ENCODE assay signal across 10 cellular contexts in the genomic region with DNA sequence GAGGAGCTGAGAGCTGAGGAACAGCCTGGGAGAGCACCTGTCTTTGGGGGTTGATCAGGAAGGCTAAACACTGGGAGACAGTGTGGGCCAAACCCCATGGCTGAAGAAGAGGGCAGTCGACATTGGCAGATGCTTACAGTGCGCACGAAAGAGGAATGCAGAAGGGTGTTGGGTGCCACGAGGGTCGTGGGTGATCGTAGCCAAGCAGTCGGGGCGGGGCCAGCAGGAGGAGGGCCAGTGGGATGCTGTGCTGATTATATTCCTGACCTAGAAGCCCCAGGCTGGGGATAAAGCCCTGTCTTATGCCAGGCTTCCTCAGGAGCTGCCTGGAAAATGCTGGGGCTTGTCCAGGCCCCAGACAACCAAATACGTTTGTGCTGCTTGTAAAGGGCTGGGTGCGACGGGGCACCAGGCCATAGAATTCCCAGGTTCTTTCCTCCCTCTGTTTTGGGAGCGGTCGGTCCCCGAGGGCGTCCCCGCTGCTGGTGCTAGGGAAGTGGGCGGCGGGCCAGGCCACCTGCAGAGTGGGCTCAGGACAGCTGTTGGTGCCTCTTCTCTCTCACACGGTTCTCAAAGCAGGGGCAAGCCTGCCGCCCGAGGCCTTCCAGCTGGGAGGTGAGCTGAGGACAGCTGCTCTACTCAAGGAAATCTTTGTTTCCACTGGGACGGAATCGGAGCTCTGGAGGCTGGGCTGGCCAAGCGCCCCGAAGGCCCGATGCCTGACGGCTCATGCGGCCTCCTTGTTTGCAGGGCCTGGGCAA. TPM values are rescaled to one million over a fixed set of nuclear protein-coding genes. Genes with fewer than 3 reads are reported as not detected.
A peak's percentile ranks its signal among the peaks of the same experiment; 100 is the strongest.
DNase-seq lines count a peak whose midpoint lies in the region; ATAC-seq and TF ChIP-seq lines count a peak whose summit lies in the region.
"Had no signal": no experiment of that assay in that cellular context is flagged by ENCODE, and none has a peak within 500 bp of the region (broad histone marks: within the 10 kb centered on the region; RNA-seq: fewer than 3 reads in every experiment).

No MANE protein-coding gene starts in this region.

- no peaks in the 10 kb centered on the region for H3K9me3 Mint-ChIP-seq in endodermal cell
- no peaks in the 10 kb centered on the region for H3K9me3 Mint-ChIP-seq in stimulated activated effector memory CD8-positive, alpha-beta T cell treated with anti-CD3 and anti-CD28 coated beads, Interleukin-12 subunit alpha, Interleukin-12 subunit beta, amount 100 ng/mL, for 72 hours
- H3K9me3 Mint-ChIP-seq: nephron progenitor cell had no signal

- no peaks in the 10 kb centered on the region for H3K4me1 Mint-ChIP-seq in endodermal cell
- no peaks in the 10 kb centered on the region for H3K4me1 Mint-ChIP-seq in stimulated activated effector memory CD8-positive, alpha-beta T cell treated with anti-CD3 and anti-CD28 coated beads, Interleukin-12 subunit alpha, Interleukin-12 subunit beta, amount 100 ng/mL, for 72 hours

- H3K27ac ChIP-seq in endodermal cell (ENCODE audit: low read depth, low read length) (peak overlapping the region; percentile 64), mucosa of rectum (ENCODE audit: low read depth in 2 of 2, low read length in 2 of 2) (peak overlapping the region; percentile 18 to 40), upper lobe of right lung (peak overlapping the region; percentile 51)

- H3K4me3 ChIP-seq in endodermal cell (ENCODE audit: low read length) (no peak overlapping the region), mucosa of rectum (ENCODE audit: low read length in 2 of 2) (no peak overlapping the region), upper lobe of right lung (no peak overlapping the region)

- H3K9me3 ChIP-seq in endodermal cell (ENCODE audit: control insufficient read depth, low read length): no peaks in the 10 kb centered on the region
- H3K9me3 ChIP-seq in mucosa of rectum (ENCODE audit: control insufficient read depth in 2 of 2, low read length in 2 of 2): no peaks in the 10 kb centered on the region
- no peaks in the 10 kb centered on the region for H3K9me3 ChIP-seq in upper lobe of right lung

- WGBS in endodermal cell (ENCODE audit: insufficient coverage in 1 of 2, insufficient read length in 1 of 2), 2 experiments: 77 to 89% methylated on average over 13 to 28 of the region's 28 CpGs

- H3K36me3 ChIP-seq in endodermal cell (ENCODE audit: control insufficient read depth, insufficient read depth, low read length) (no peaks in the 10 kb centered on the region), mucosa of rectum (ENCODE audit: control insufficient read depth in 2 of 2, insufficient read depth in 2 of 2, low read length in 2 of 2) (no peaks in the 10 kb centered on the region), upper lobe of right lung (no peaks in the 10 kb centered on the region)

- H3K27ac Mint-ChIP-seq in endodermal cell: no peak overlapping the region
- no peak overlapping the region for H3K27ac Mint-ChIP-seq in stimulated activated effector memory CD8-positive, alpha-beta T cell treated with anti-CD3 and anti-CD28 coated beads, Interleukin-12 subunit alpha, Interleukin-12 subunit beta, amount 100 ng/mL, for 72 hours
- H3K27ac Mint-ChIP-seq: nephron progenitor cell had no signal

- no peak for TF ChIP-seq CTCF in endodermal cell (conservative IDR thresholded peaks at IDR 0.05)
- no peak for TF ChIP-seq CTCF in upper lobe of right lung (IDR thresholded peaks at IDR 0.05)

- no peak overlapping the region for H3K9ac ChIP-seq in endodermal cell (ENCODE audit: extremely low read depth, low read length, poor library complexity, severe bottlenecking)
- peak overlapping the region in 1 of 2 donors; percentile 45 for H3K9ac ChIP-seq in mucosa of rectum (ENCODE audit: low read depth in 1 of 2, low read length in 2 of 2)

- intact Hi-C loops in upper lobe of right lung (cut with DNase I): no loop called here

- ATAC-seq in upper lobe of right lung (no peak), HG02840 (IDR thresholded peaks at IDR 0.05; ENCODE audit: low FRiP score, unreplicated experiment) (no peak), GM21723 (IDR thresholded peaks at IDR 0.05; ENCODE audit: unreplicated experiment) (no peak)
- ATAC-seq in stimulated activated effector memory CD8-positive, alpha-beta T cell treated with anti-CD3 and anti-CD28 coated beads, Interleukin-12 subunit alpha, Interleukin-12 subunit beta, amount 100 ng/mL, for 72 hours: no peak

- peak; percentile 40 for DNase-seq in activated CD8-positive, alpha-beta memory T cell treated with anti-CD3 and anti-CD28 coated beads, Interleukin-2, amount 50 U/mL, for 48 hours
- no peak for DNase-seq in activated CD8-positive, alpha-beta memory T cell treated with anti-CD3 and anti-CD28 coated beads, Interleukin-2, amount 50 U/mL, for 4 hours
- DNase-seq in endodermal cell: peak; percentile 45
- DNase-seq in upper lobe of right lung: peak; percentile 69
- DNase-seq in stimulated activated effector memory CD8-positive, alpha-beta T cell treated with anti-CD3 and anti-CD28 coated beads, Interleukin-12 subunit alpha, Interleukin-12 subunit beta, amount 100 ng/mL, for 72 hours (ENCODE audit: low spot score in 2 of 2): no peak
- DNase-seq: activated effector memory CD4-positive, alpha-beta T cell treated with Interleukin-2 at 50 U/mL for 16 hours; nephron progenitor cell had no signal

- H3K27me3 Mint-ChIP-seq in endodermal cell (ENCODE audit: insufficient read depth): peaks cover 41% of the 10 kb centered on the region

- no peaks in the 10 kb centered on the region for H3K36me3 Mint-ChIP-seq in endodermal cell (ENCODE audit: low read depth)
- no peaks in the 10 kb centered on the region for H3K36me3 Mint-ChIP-seq in stimulated activated effector memory CD8-positive, alpha-beta T cell treated with anti-CD3 and anti-CD28 coated beads, Interleukin-12 subunit alpha, Interleukin-12 subunit beta, amount 100 ng/mL, for 72 hours

- no peaks in the 10 kb centered on the region for H3K27me3 ChIP-seq in endodermal cell (ENCODE audit: control insufficient read depth, insufficient read depth, low read length, poor library complexity, severe bottlenecking)
- H3K27me3 ChIP-seq in mucosa of rectum (ENCODE audit: control insufficient read depth in 2 of 2, insufficient read depth in 2 of 2, low read length in 2 of 2): peaks cover 0 to 2% of the 10 kb centered on the region in 2 donors
- no peaks in the 10 kb centered on the region for H3K27me3 ChIP-seq in upper lobe of right lung

- H3K4me1 ChIP-seq in endodermal cell (ENCODE audit: control insufficient read depth, insufficient read depth, low read length): no peaks in the 10 kb centered on the region
- H3K4me1 ChIP-seq in mucosa of rectum (ENCODE audit: control insufficient read depth in 2 of 2, insufficient read depth in 2 of 2, low read length in 2 of 2): peaks cover 10 to 14% of the 10 kb centered on the region in 2 donors
- H3K4me1 ChIP-seq in upper lobe of right lung: peaks cover 28% of the 10 kb centered on the region

- H3K4me3 Mint-ChIP-seq in endodermal cell: no peak overlapping the region
- H3K4me3 Mint-ChIP-seq in stimulated activated effector memory CD8-positive, alpha-beta T cell treated with anti-CD3 and anti-CD28 coated beads, Interleukin-12 subunit alpha, Interleukin-12 subunit beta, amount 100 ng/mL, for 72 hours: no peak overlapping the region
- H3K4me3 Mint-ChIP-seq: nephron progenitor cell had no signal

RNA-seq across cellular contexts. Expression of gene C1QTNF1, which starts 10.0 kb away (rescaled TPM):
- total RNA-seq in endodermal cell: 10 to 100 TPM; 16.0 to 16.5 TPM
- polyA plus RNA-seq in endodermal cell (2013, experiment 1 of 2): 1.5 TPM
- 1.7 TPM for polyA plus RNA-seq in endodermal cell (2013, experiment 2 of 2)
- total RNA-seq in upper lobe of right lung: 28.3 TPM

RNA-seq across cellular contexts. Expression of gene CANT1, which starts 24.4 kb away (rescaled TPM):
- total RNA-seq in endodermal cell: 10 to 100 TPM; 57.5 to 61.8 TPM
- polyA plus RNA-seq in endodermal cell (2013, experiment 1 of 2): 50.7 TPM
- polyA plus RNA-seq in endodermal cell (2013, experiment 2 of 2): 48.7 TPM
- total RNA-seq in upper lobe of right lung: 59.6 TPM

RNA-seq across cellular contexts. Expression of gene ENGASE, which starts 40.7 kb away (rescaled TPM):
- total RNA-seq in endodermal cell: 10 to 100 TPM; 40.8 to 42.0 TPM
- polyA plus RNA-seq in endodermal cell (2013, experiment 1 of 2): 33.7 TPM
- 27.0 TPM for polyA plus RNA-seq in endodermal cell (2013, experiment 2 of 2)
- 58.2 TPM for total RNA-seq in upper lobe of right lung

RNA-seq across cellular contexts. Expression of gene LGALS3BP, which starts 54.2 kb away (rescaled TPM):
- total RNA-seq in endodermal cell (10 to 100 TPM; 23.3 to 71.4 TPM), upper lobe of right lung (405 TPM)
- 51.4 TPM for polyA plus RNA-seq in endodermal cell (2013, experiment 1 of 2)
- 47.9 TPM for polyA plus RNA-seq in endodermal cell (2013, experiment 2 of 2)

Comparison
In these comparisons a context has a peak if more than half of its experiments do, and no peak if none do; other contexts are left out.
1. DNase-seq: peak in activated CD8-positive, alpha-beta memory T cell treated with anti-CD3 and anti-CD28 coated beads, Interleukin-2, amount 50 U/mL, for 48 hours (single experiment), endodermal cell (single experiment) and upper lobe of right lung (single experiment); none in activated CD8-positive, alpha-beta memory T cell treated with anti-CD3 and anti-CD28 coated beads, Interleukin-2, amount 50 U/mL, for 4 hours (single experiment) and stimulated activated effector memory CD8-positive, alpha-beta T cell treated with anti-CD3 and anti-CD28 coated beads, Interleukin-12 subunit alpha, Interleukin-12 subunit beta, amount 100 ng/mL, for 72 hours (0 of 2).
2. Peak in every context shown above with its lines, with median percentiles within 50 percentile points of each other: H3K27ac ChIP-seq.